In genomic region chr10:63515002-63515763, GRCh38 we compare ENCODE assay signal across 8 cellular contexts. TPM values are rescaled to one million over a fixed set of nuclear protein-coding genes. Genes with fewer than 3 reads are reported as not detected.
DNase-seq lines count a peak whose midpoint lies in the region; ATAC-seq, FAIRE-seq and TF ChIP-seq lines count a peak whose summit lies in the region.

No MANE protein-coding gene starts in this region.

- H3K27ac ChIP-seq in HUES64 (ENCODE audit: low read depth, low read length) (peak overlapping the region; percentile 82), astrocyte (ENCODE audit: low read depth, low read length) (peak overlapping the region; percentile 56), HepG2 (ENCODE audit: extremely low read length, insufficient read depth, low read length) (peak overlapping the region; percentile 43)

- no peak for TF ChIP-seq POLR2A in HepG2 (IDR thresholded peaks at IDR 0.05; ENCODE audit: insufficient read depth in 1 of 2, low read depth in 2 of 2, low read length in 2 of 2)

- H3K36me3 ChIP-seq in Caco-2 (ENCODE audit: control insufficient read depth, insufficient read depth, low read length) (no peaks in the 10 kb centered on the region; the same call in 1 of the 2 replicates), HUES64 (ENCODE audit: insufficient read depth, low read length) (no peaks in the 10 kb centered on the region), astrocyte (ENCODE audit: insufficient read depth, low read length) (no peaks in the 10 kb centered on the region), HepG2 (replicated peaks in 1 of 2; ENCODE audit: control insufficient read depth in 1 of 2, insufficient read depth in 2 of 2, low read length in 2 of 2) (no peaks in the 10 kb centered on the region; a peak in 2 of 5 replicates)

- TF ChIP-seq RAD21 in HepG2 (CRISPR knock-in tag; IDR thresholded peaks at IDR 0.05): no peak

- H3K79me2 ChIP-seq in astrocyte (ENCODE audit: insufficient read depth, low read length) (peaks cover 94% of the 10 kb centered on the region), HepG2 (ENCODE audit: insufficient read depth, low read length) (peaks cover 94% of the 10 kb centered on the region)

- H3K9ac ChIP-seq in HUES64 (ENCODE audit: low read depth, low read length) (peak overlapping the region; percentile 60; the same call in 1 of the 2 replicates), astrocyte (ENCODE audit: low read length) (peak overlapping the region; percentile 58), HepG2 (ENCODE audit: insufficient read depth, low read depth, low read length) (peak overlapping the region; percentile 32)

- no peaks in the 10 kb centered on the region for H3K27me3 ChIP-seq in Caco-2 (replicated peaks; ENCODE audit: control insufficient read depth, insufficient read depth, low read length)
- no peaks in the 10 kb centered on the region for H3K27me3 ChIP-seq in HUES64 (ENCODE audit: insufficient read depth, low read length)
- H3K27me3 ChIP-seq in astrocyte (ENCODE audit: insufficient read depth, low read length): no peaks in the 10 kb centered on the region
- no peaks in the 10 kb centered on the region for H3K27me3 ChIP-seq in HepG2 (ENCODE audit: control insufficient read depth in 1 of 2, insufficient read depth in 2 of 2, low read length in 2 of 2)

- intact Hi-C loops in Caco-2 (cut with micrococcal nuclease; ENCODE audit: unreplicated experiment): no loop called here
- intact Hi-C loops in HepG2 (cut with micrococcal nuclease; ENCODE audit: unreplicated experiment): loop anchor here (5.0 kb wide), 1 partner anchor 38 kb away; no protein-coding TSS in a partner anchor

- H3K9me3 Mint-ChIP-seq in Caco-2 (ENCODE audit: unreplicated experiment): peaks cover 43% of the 10 kb centered on the region
- peaks cover 2% of the 10 kb centered on the region for H3K9me3 Mint-ChIP-seq in astrocyte (ENCODE audit: unreplicated experiment)

- H4K20me1 ChIP-seq in astrocyte (ENCODE audit: insufficient read depth, low read length) (peaks cover 59% of the 10 kb centered on the region), HepG2 (ENCODE audit: insufficient read depth, low read length) (peaks cover 8% of the 10 kb centered on the region; the same call in 1 of the 2 replicates)

- peak overlapping the region; percentile 78 for H3K27ac Mint-ChIP-seq in Caco-2 (ENCODE audit: unreplicated experiment)
- H3K27ac Mint-ChIP-seq in astrocyte (ENCODE audit: unreplicated experiment): peak overlapping the region; percentile 99

- H3K4me2 ChIP-seq in astrocyte (ENCODE audit: low read length) (peak overlapping the region; percentile 81), HepG2 (ENCODE audit: low read depth, low read length) (peak overlapping the region; percentile 56)

- H3K4me3 ChIP-seq in Caco-2 (ENCODE audit: low read depth, low read length) (no peak overlapping the region), HUES64 (ENCODE audit: low read length) (0 out of 2 replicates have a peak overlapping the region, but pooled peaks have one; percentile 6), astrocyte (ENCODE audit: insufficient read depth, low read depth, low read length) (peak overlapping the region; percentile 24), HepG2 (replicated peaks in 1 of 3; ENCODE audit: insufficient read depth in 1 of 3, low read depth in 2 of 3, low read length in 3 of 3) (no peak overlapping the region)

- H3K36me3 Mint-ChIP-seq in Caco-2 (ENCODE audit: insufficient read depth, unreplicated experiment) (peaks cover 16% of the 10 kb centered on the region), astrocyte (ENCODE audit: low read depth, unreplicated experiment) (no peaks in the 10 kb centered on the region)

- BruUV-seq in Caco-2 (replicated peaks; lab: Mats Ljungman, UMichigan): no TSS peak
- no TSS peak for BruUV-seq in HepG2 (replicated peaks; lab: Mats Ljungman, UMichigan)

- H3K4me1 Mint-ChIP-seq in Caco-2 (ENCODE audit: low read depth, unreplicated experiment): peaks cover 39% of the 10 kb centered on the region
- peaks cover 39% of the 10 kb centered on the region for H3K4me1 Mint-ChIP-seq in astrocyte (ENCODE audit: low read depth, unreplicated experiment)

- H3K4me3 Mint-ChIP-seq in Caco-2 (ENCODE audit: unreplicated experiment) (peak overlapping the region; percentile 24), astrocyte (ENCODE audit: unreplicated experiment) (peak overlapping the region; percentile 42)

- POLR2A ChIA-PET in Caco-2 (lab: Charles Lee) (interaction anchor here (0.9 to 1.0 kb wide), 2 partner anchors 37 to 115 kb away, joined by 3 read pairs; no protein-coding TSS in a partner anchor), HepG2 (lab: Yijun Ruan, JAX) (no interaction called here)

- CTCF ChIA-PET in Caco-2 (lab: Charles Lee): interaction anchor here (0.8 to 1.8 kb wide), 3 partner anchors 51 to 205 kb away, joined by 3 to 6 read pairs (median 5); no protein-coding TSS in a partner anchor
- CTCF ChIA-PET in HepG2 (lab: Yijun Ruan, JAX; ENCODE audit: low intra/inter-chr PET ratio, low total read pairs): no interaction called here

- 51% methylated on average over 5 of the region's 5 CpGs for WGBS in HUES64
- 62% methylated on average over 5 of the region's 5 CpGs for WGBS in HepG2 (ENCODE audit: low lambda C conversion rate)

- H3K4me1 ChIP-seq in Caco-2 (peaks cover 27% of the 10 kb centered on the region), HUES64 (ENCODE audit: insufficient read depth, low read length) (peaks cover 39% of the 10 kb centered on the region), astrocyte (ENCODE audit: insufficient read depth, low read length) (peaks cover 15% of the 10 kb centered on the region), HepG2 (ENCODE audit: insufficient read depth, low read length) (peaks cover 58% of the 10 kb centered on the region)

- TF ChIP-seq CTCF in Caco-2 (IDR thresholded peaks at IDR 0.05; ENCODE audit: insufficient read depth in 1 of 2, low read depth in 1 of 2, low read length in 1 of 2, severe bottlenecking in 1 of 2, unreplicated experiment in 1 of 2) (no peak), astrocyte (IDR thresholded peaks at IDR 0.05; ENCODE audit: insufficient read depth, low read depth, low read length) (no peak), HepG2 (CRISPR knock-in tag; IDR thresholded peaks at IDR 0.05) (no peak)

- in situ Hi-C loops in HepG2 (cut with HindIII; ENCODE audit: extremely low pct_ligation_motif_present, low pct_unique_long_range_greater_than_20kb): no loop called here

- DNase-seq in Caco-2 (peak; percentile 55 to 65), astrocyte (ENCODE audit: low read depth) (peak; percentile 75), HepG2 (ENCODE audit: low spot score) (no peak), NCI-H82 treated with DMSO at 0.1 percent for 48 hours (lab: John Stamatoyannopoulos, UW; ENCODE audit: unreplicated experiment) (no peak), occipital lobe (lab: John Stamatoyannopoulos, UW) (no peak), DMS53 (lab: John Stamatoyannopoulos, UW) (no peak)

- ATAC-seq in HepG2 (peak; percentile 79), GM18867 (IDR thresholded peaks at IDR 0.05; ENCODE audit: unreplicated experiment) (no peak)

- H3K9me3 ChIP-seq in Caco-2 (peaks cover 12% of the 10 kb centered on the region; the same call in 1 of the 2 replicates), HUES64 (ENCODE audit: insufficient read depth, low read depth, low read length) (no peaks in the 10 kb centered on the region), astrocyte (ENCODE audit: insufficient read depth, low read depth, low read length) (no peaks in the 10 kb centered on the region), HepG2 (ENCODE audit: low read length) (no peaks in the 10 kb centered on the region)

- TF ChIP-seq EP300 in HepG2 (IDR thresholded peaks at IDR 0.05; ENCODE audit: low read depth in 2 of 2, low read length in 2 of 2): no peak
- TF ChIP-seq EP300 in HepG2 (CRISPR knock-in tag; IDR thresholded peaks at IDR 0.05; ENCODE audit: borderline replicate concordance): no peak

- FAIRE-seq in astrocyte (lab: Jason Lieb, UNC) (no peak), HepG2 (lab: Jason Lieb, UNC) (no peak)

- no peaks in the 10 kb centered on the region for H3K27me3 Mint-ChIP-seq in Caco-2 (ENCODE audit: insufficient read depth, unreplicated experiment)
- no peaks in the 10 kb centered on the region for H3K27me3 Mint-ChIP-seq in astrocyte (ENCODE audit: low read depth, unreplicated experiment)

- H2AFZ ChIP-seq in astrocyte (ENCODE audit: low read depth, low read length) (no peak overlapping the region), HepG2 (ENCODE audit: low read length) (no peak overlapping the region)

RNA-seq across cellular contexts. Expression of gene REEP3, which starts 6.0 kb away (rescaled TPM):
- total RNA-seq in Caco-2 (2022) (56.6 and 66.4 TPM in 2 replicates), astrocyte (44.6 and 52.0 TPM in 2 replicates), HepG2 (2016; rRNA removed; fragmentation: Illumina TruSeq; extraction: Trizol) (29.1 and 31.4 TPM in 2 replicates), occipital lobe (24.5 TPM)
- polyA plus RNA-seq in HUES64 (2013, experiment 1 of 2): 13.1 TPM
- 16.8 TPM for polyA plus RNA-seq in HUES64 (2013, experiment 2 of 2)
- 23.6 and 27.7 TPM in 2 replicates for total RNA-seq in HepG2 (2016; cell fraction: cytosol; rRNA removed; fragmentation: Illumina TruSeq; extraction: Trizol; ENCODE audit: low read depth)
- 27.1 and 27.9 TPM in 2 replicates for total RNA-seq in HepG2 (2016; cell fraction: insoluble cytoplasmic fraction; rRNA removed; fragmentation: Illumina TruSeq; extraction: Trizol)
- total RNA-seq in HepG2 (2016; cell fraction: membrane; rRNA removed; fragmentation: Illumina TruSeq; extraction: Trizol): 34.9 and 39.7 TPM in 2 replicates
- 13.9 and 19.8 TPM in 2 replicates for total RNA-seq in HepG2 (2016; cell fraction: nucleus; rRNA removed; fragmentation: Illumina TruSeq; extraction: Trizol)
- 5.3 and 7.1 TPM in 2 replicates for polyA plus RNA-seq in HepG2 (2011; rRNA removed)
- polyA plus RNA-seq in HepG2 (2011; cell fraction: cytosol; rRNA removed): 5.4 and 8.4 TPM in 2 replicates
- polyA plus RNA-seq in HepG2 (2011; cell fraction: nucleus; rRNA removed): 2.7 and 4.4 TPM in 2 replicates
- 8.7 and 10.0 TPM in 2 replicates for polyA plus RNA-seq in HepG2 (2012)
- 45.4 and 52.0 TPM in 2 replicates for polyA plus RNA-seq in HepG2 (2016; cell fraction: cytosol; fragmentation: Illumina TruSeq; extraction: Trizol; ENCODE audit: low read depth)
- polyA plus RNA-seq in HepG2 (2016; cell fraction: insoluble cytoplasmic fraction; fragmentation: Illumina TruSeq; extraction: Trizol; ENCODE audit: low read depth): 20.1 and 20.9 TPM in 2 replicates
- 31.9 and 38.5 TPM in 2 replicates for polyA plus RNA-seq in HepG2 (2016; cell fraction: membrane; fragmentation: Illumina TruSeq; extraction: Trizol; ENCODE audit: low read depth)
- polyA plus RNA-seq in HepG2 (2016; cell fraction: nucleus; fragmentation: Illumina TruSeq; extraction: Trizol; ENCODE audit: insufficient read depth, low read depth): 25.8 and 29.3 TPM in 2 replicates
- 2.4 and 4.6 TPM in 2 replicates for polyA minus RNA-seq in HepG2 (2011; rRNA and poly(A)+ RNA removed; ENCODE audit: low replicate concordance)
- 9.3 and 9.6 TPM in 2 replicates for polyA minus RNA-seq in HepG2 (2011; cell fraction: cytosol; rRNA and poly(A)+ RNA removed)
- polyA minus RNA-seq in HepG2 (2011; cell fraction: nucleus; rRNA and poly(A)+ RNA removed): 6.3 and 7.8 TPM in 2 replicates

RNA-seq across cellular contexts. Expression of gene JMJD1C, which starts 49.4 kb away (rescaled TPM):
- total RNA-seq in Caco-2 (2022) (89.7 and 95.7 TPM in 2 replicates), astrocyte (55.4 and 61.0 TPM in 2 replicates), HepG2 (2016; rRNA removed; fragmentation: Illumina TruSeq; extraction: Trizol) (42.7 and 51.4 TPM in 2 replicates), occipital lobe (355 TPM)
- polyA plus RNA-seq in HUES64 (2013, experiment 1 of 2): 86.9 TPM
- 94.8 TPM for polyA plus RNA-seq in HUES64 (2013, experiment 2 of 2)
- 10.6 and 12.0 TPM in 2 replicates for total RNA-seq in HepG2 (2016; cell fraction: cytosol; rRNA removed; fragmentation: Illumina TruSeq; extraction: Trizol; ENCODE audit: low read depth)
- total RNA-seq in HepG2 (2016; cell fraction: insoluble cytoplasmic fraction; rRNA removed; fragmentation: Illumina TruSeq; extraction: Trizol): 38.0 and 48.1 TPM in 2 replicates
- total RNA-seq in HepG2 (2016; cell fraction: membrane; rRNA removed; fragmentation: Illumina TruSeq; extraction: Trizol): 16.5 and 17.1 TPM in 2 replicates
- 121 and 123 TPM in 2 replicates for total RNA-seq in HepG2 (2016; cell fraction: nucleus; rRNA removed; fragmentation: Illumina TruSeq; extraction: Trizol)
- polyA plus RNA-seq in HepG2 (2011; rRNA removed): 34.9 and 42.3 TPM in 2 replicates
- polyA plus RNA-seq in HepG2 (2011; cell fraction: cytosol; rRNA removed): 15.7 and 25.3 TPM in 2 replicates
- 46.2 and 51.3 TPM in 2 replicates for polyA plus RNA-seq in HepG2 (2011; cell fraction: nucleus; rRNA removed)
- polyA plus RNA-seq in HepG2 (2012): 44.1 and 47.8 TPM in 2 replicates
- 0.93 and 1.1 TPM in 2 replicates for polyA plus RNA-seq in HepG2 (2016; cell fraction: cytosol; fragmentation: Illumina TruSeq; extraction: Trizol; ENCODE audit: low read depth)
- 22.2 and 27.2 TPM in 2 replicates for polyA plus RNA-seq in HepG2 (2016; cell fraction: insoluble cytoplasmic fraction; fragmentation: Illumina TruSeq; extraction: Trizol; ENCODE audit: low read depth)
- polyA plus RNA-seq in HepG2 (2016; cell fraction: membrane; fragmentation: Illumina TruSeq; extraction: Trizol; ENCODE audit: low read depth): 2.7 and 3.3 TPM in 2 replicates
- 68.6 and 81.1 TPM in 2 replicates for polyA plus RNA-seq in HepG2 (2016; cell fraction: nucleus; fragmentation: Illumina TruSeq; extraction: Trizol; ENCODE audit: insufficient read depth, low read depth)
- polyA minus RNA-seq in HepG2 (2011; rRNA and poly(A)+ RNA removed; ENCODE audit: low replicate concordance): 45.1 and 116 TPM in 2 replicates
- polyA minus RNA-seq in HepG2 (2011; cell fraction: cytosol; rRNA and poly(A)+ RNA removed): 51.2 and 58.4 TPM in 2 replicates
- 378 and 386 TPM in 2 replicates for polyA minus RNA-seq in HepG2 (2011; cell fraction: nucleus; rRNA and poly(A)+ RNA removed)

Comparison
In these comparisons a context has a peak if more than half of its experiments do, and no peak if none do; other contexts are left out.
1. DNase-seq: peak in Caco-2 (2 of 2) and astrocyte (single experiment); none in HepG2 (single experiment), NCI-H82 treated with DMSO at 0.1 percent for 48 hours (single experiment), occipital lobe (single experiment) and DMS53 (single experiment).
2. H3K4me3 ChIP-seq: peak in HUES64 (single experiment) and astrocyte (single experiment); none in Caco-2 (single experiment) and HepG2 (0 of 3).
3. Peak in every context shown above with its lines, with median percentiles within 50 percentile points of each other: H3K27ac ChIP-seq and H3K9ac ChIP-seq.